8 cellular contexts compared by ENCODE assay signal in genomic region chr2:126527836-126528490, GRCh38.
DNase-seq lines count a peak whose midpoint lies in the region; ATAC-seq and TF ChIP-seq lines count a peak whose summit lies in the region.

No MANE protein-coding gene starts in this region.

- H3K36me3 ChIP-seq in lung (ENCODE audit: control insufficient read depth in 2 of 2, insufficient read depth in 2 of 2, low read length in 2 of 2), result no peaks in the 10 kb centered on the region

- WGBS in lung, 2 donors, result 75 to 76% methylated on average over 8 of the region's 8 CpGs

- no peaks in the 10 kb centered on the region for H3K27me3 ChIP-seq in lung (ENCODE audit: control insufficient read depth, insufficient read depth)

- ATAC-seq in GM21367 (IDR thresholded peaks at IDR 0.05; ENCODE audit: unreplicated experiment) (peak; percentile 86), lung (ENCODE audit: insufficient read depth, low FRiP score) (peak; percentile 63)

- no peaks in the 10 kb centered on the region for H3K4me1 ChIP-seq in lung (ENCODE audit: control insufficient read depth in 2 of 2, insufficient read depth in 2 of 2, low read length in 2 of 2)

- H3K4me3 ChIP-seq in WI38 (ENCODE audit: low read depth, low read length) (no peak overlapping the region), cardiac fibroblast (replicated peaks in 1 of 2; ENCODE audit: low read depth in 2 of 2, low read length in 2 of 2) (no peak overlapping the region), lung (no peak overlapping the region)

- DNase-seq in DMS53 (lab: John Stamatoyannopoulos, UW) (peak; percentile 78), cardiac fibroblast (ENCODE audit: low read depth in 2 of 2) (peak; percentile 67 to 79), lung (ENCODE audit: low spot score) (peak; percentile 38), NCI-H2107 (lab: John Stamatoyannopoulos, UW) (no peak)
- DNase-seq in stimulated activated CD8-positive, alpha-beta memory T cell treated with anti-CD3 and anti-CD28 coated beads, Interleukin-7, amount 100 ng/mL, for 4 hours (ENCODE audit: low read depth in 2 of 2), result peak; percentile 40 to 45

- no peaks in the 10 kb centered on the region for H3K9me3 ChIP-seq in lung (ENCODE audit: control insufficient read depth in 2 of 2, insufficient read depth in 1 of 2, low read length in 1 of 2)

- H3K27ac ChIP-seq in lung (ENCODE audit: low read depth in 1 of 2, low read length in 1 of 2), result no peak overlapping the region

- TF ChIP-seq EP300 in Ishikawa (IDR thresholded peaks at IDR 0.05; ENCODE audit: borderline replicate concordance), result no peak

- TF ChIP-seq RAD21 in Ishikawa (IDR thresholded peaks at IDR 0.05; ENCODE audit: low read depth), result peak; percentile 62

- TF ChIP-seq CTCF in WI38 (IDR thresholded peaks at IDR 0.05; ENCODE audit: low read depth, low read length) (peak; percentile 27), cardiac fibroblast (IDR thresholded peaks at IDR 0.05; ENCODE audit: low read depth, low read length) (peak; percentile 61), lung (IDR thresholded peaks at IDR 0.05; ENCODE audit: control extremely low read depth, extremely low read depth) (peak; percentile 33)

TF ChIP-seq in Ishikawa, 13 proteins besides CTCF, POLR2A, EP300 and RAD21:
- TF ChIP-seq CEBPB (IDR thresholded peaks at IDR 0.05) (no peak), TEAD4 (IDR thresholded peaks at IDR 0.05) (no peak), EGR1 (IDR thresholded peaks at IDR 0.05) (no peak), CREB1 (IDR thresholded peaks at IDR 0.05; ENCODE audit: low read depth) (no peak), YY1 (IDR thresholded peaks at IDR 0.05; ENCODE audit: low read depth) (no peak), FOXM1 (IDR thresholded peaks at IDR 0.05; ENCODE audit: borderline replicate concordance, low read depth) (no peak), USF1 (IDR thresholded peaks at IDR 0.05) (no peak), NFIC (IDR thresholded peaks at IDR 0.05) (no peak), ZBTB7A (IDR thresholded peaks at IDR 0.05; ENCODE audit: low read depth) (no peak)
- TF ChIP-seq, protein P1, sequence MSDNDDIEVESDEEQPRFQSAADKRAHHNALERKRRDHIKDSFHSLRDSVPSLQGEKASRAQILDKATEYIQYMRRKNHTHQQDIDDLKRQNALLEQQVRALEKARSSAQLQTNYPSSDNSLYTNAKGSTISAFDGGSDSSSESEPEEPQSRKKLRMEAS (IDR thresholded peaks at IDR 0.05), result no peak
